Comparison of ENCODE assay signal across 13 cellular contexts in genomic region chr17:46195939-46196338, GRCh38. TPM values are rescaled to one million over a fixed set of nuclear protein-coding genes. Genes with fewer than 3 reads are reported as not detected.
A peak's percentile ranks its signal among the peaks of the same experiment; 100 is the strongest.
DNase-seq lines count a peak whose midpoint lies in the region; ATAC-seq, FAIRE-seq and TF ChIP-seq lines count a peak whose summit lies in the region.
"Had no signal": no experiment of that assay in that cellular context is flagged by ENCODE, and none has a peak within 500 bp of the region (broad histone marks: within the 10 kb centered on the region; RNA-seq: fewer than 3 reads in every experiment).

No MANE protein-coding gene starts in this region.

- no TSS peak for BruUV-seq in HepG2 (replicated peaks; lab: Mats Ljungman, UMichigan)

- DNase-seq in HepG2 (ENCODE audit: low spot score): no peak
- no peak for DNase-seq in right lobe of liver
- no peak for DNase-seq in T-helper 17 cell
- no peak for DNase-seq in effector memory CD4-positive, alpha-beta T cell
- no peak for DNase-seq in hepatocyte (ENCODE audit: low spot score)
- DNase-seq in NCI-H510A treated with DMSO at 0.1 percent for 48 hours (lab: John Stamatoyannopoulos, UW): no peak
- no peak for DNase-seq in pons (ENCODE audit: low spot score)
- DNase-seq: activated CD4-positive, alpha-beta T cell treated with anti-CD3 and anti-CD28 coated beads, Interleukin-2, amount 50 U/mL, for 1 hour; erythroblast; GOT3; stimulated activated CD4-positive, alpha-beta T cell treated with anti-CD3 and anti-CD28 coated beads, Interleukin-15, amount 100 ng/mL, for 24 hours; SW 1271 had no signal

- POLR2A ChIA-PET in HepG2 (lab: Yijun Ruan, JAX): no interaction called here

- H3K27ac Mint-ChIP-seq in T-helper 17 cell: peak overlapping the region; percentile 99

- in situ Hi-C loops in HepG2 (cut with HindIII; ENCODE audit: extremely low pct_ligation_motif_present, low pct_unique_long_range_greater_than_20kb): no loop called here

- no peak overlapping the region for H3K4me2 ChIP-seq in HepG2 (ENCODE audit: low read depth, low read length)
- no peak overlapping the region for H3K4me2 ChIP-seq in hepatocyte

- H3K9me3 ChIP-seq in HepG2 (ENCODE audit: low read length) (no peaks in the 10 kb centered on the region), right lobe of liver (no peaks in the 10 kb centered on the region), T-helper 17 cell (ENCODE audit: control insufficient read depth, low read length, poor library complexity, severe bottlenecking) (no peaks in the 10 kb centered on the region), thymus (ENCODE audit: control insufficient read depth) (no peaks in the 10 kb centered on the region), hepatocyte (ENCODE audit: low read depth) (no peaks in the 10 kb centered on the region)
- H3K9me3 ChIP-seq in effector memory CD4-positive, alpha-beta T cell (ENCODE audit: control insufficient read depth, low read length): no peaks in the 10 kb centered on the region

- H2AFZ ChIP-seq in HepG2 (ENCODE audit: low read length) (no peak overlapping the region), hepatocyte (no peak overlapping the region)

- TF ChIP-seq POLR2A in HepG2 (IDR thresholded peaks at IDR 0.05; ENCODE audit: insufficient read depth in 1 of 2, low read depth in 2 of 2, low read length in 2 of 2): no peak
- no peak for TF ChIP-seq POLR2A in right lobe of liver (IDR thresholded peaks at IDR 0.05)

- peaks cover 35% of the 10 kb centered on the region for H3K4me1 ChIP-seq in HepG2 (ENCODE audit: insufficient read depth, low read length)
- peaks cover 0 to 18% (median 0%) of the 10 kb centered on the region in 4 donors for H3K4me1 ChIP-seq in right lobe of liver
- peaks cover 18% of the 10 kb centered on the region for H3K4me1 ChIP-seq in effector memory CD4-positive, alpha-beta T cell (ENCODE audit: control insufficient read depth, insufficient read depth, low read length, poor library complexity, severe bottlenecking)
- H3K4me1 ChIP-seq in thymus (ENCODE audit: control insufficient read depth, insufficient read depth, low read length): peaks cover 21% of the 10 kb centered on the region
- H3K4me1 ChIP-seq in hepatocyte (ENCODE audit: insufficient read depth): peaks cover 10% of the 10 kb centered on the region

- no peaks in the 10 kb centered on the region for H3K9me2 ChIP-seq in hepatocyte (replicated peaks; ENCODE audit: insufficient read depth)

- H3K79me2 ChIP-seq in HepG2 (ENCODE audit: insufficient read depth, low read length): peaks cover 84% of the 10 kb centered on the region
- peaks cover 84% of the 10 kb centered on the region for H3K79me2 ChIP-seq in hepatocyte

- no peak for ATAC-seq in HepG2
- no peak for ATAC-seq in right lobe of liver
- no peak for ATAC-seq in T-helper 17 cell

- no peak for TF ChIP-seq RAD21 in HepG2 (CRISPR knock-in tag; IDR thresholded peaks at IDR 0.05)

- intact Hi-C loops in HepG2 (cut with micrococcal nuclease; ENCODE audit: unreplicated experiment) (loop anchor here (1.0 to 10.0 kb wide), 2 partner anchors 17 to 121 kb away; no protein-coding TSS in a partner anchor), right lobe of liver (cut with DNase I) (loop anchor here in 1 of 2 donors (10.0 kb wide), 1 partner anchor 79 kb away; no protein-coding TSS in a partner anchor)

- H4K20me1 ChIP-seq in HepG2 (ENCODE audit: insufficient read depth, low read length) (peaks cover 17% of the 10 kb centered on the region), hepatocyte (ENCODE audit: insufficient read depth, poor library complexity, severe bottlenecking) (peaks cover 37% of the 10 kb centered on the region)

- no peak for FAIRE-seq in HepG2 (lab: Jason Lieb, UNC)

- TF ChIP-seq CTCF in HepG2 (CRISPR knock-in tag; IDR thresholded peaks at IDR 0.05) (no peak), right lobe of liver (IDR thresholded peaks at IDR 0.05) (no peak), hepatocyte (IDR thresholded peaks at IDR 0.05; ENCODE audit: poor library complexity) (no peak)

- peak overlapping the region; percentile 50 for H3K4me3 Mint-ChIP-seq in T-helper 17 cell

- H3K9ac ChIP-seq in HepG2 (ENCODE audit: insufficient read depth, low read depth, low read length): no peak overlapping the region

- H3K36me3 ChIP-seq in HepG2 (replicated peaks in 1 of 2; ENCODE audit: control insufficient read depth in 1 of 2, insufficient read depth in 2 of 2, low read length in 2 of 2) (0 out of 5 replicates have a peak, but pooled peaks cover 0 to 1% of the 10 kb centered on the region in 2 experiments), right lobe of liver (no peaks in the 10 kb centered on the region), thymus (ENCODE audit: control insufficient read depth, insufficient read depth) (no peaks in the 10 kb centered on the region), hepatocyte (replicated peaks; ENCODE audit: insufficient read depth, low read depth) (no peaks in the 10 kb centered on the region)
- no peaks in the 10 kb centered on the region for H3K36me3 ChIP-seq in effector memory CD4-positive, alpha-beta T cell (ENCODE audit: control insufficient read depth, insufficient read depth, low read length)

- peaks cover 39% of the 10 kb centered on the region for H3K4me1 Mint-ChIP-seq in T-helper 17 cell

- H3K27ac ChIP-seq in HepG2 (ENCODE audit: extremely low read length, insufficient read depth, low read length) (no peak overlapping the region), right lobe of liver (no peak overlapping the region), thymus (ENCODE audit: low read depth) (peak overlapping the region; percentile 46), hepatocyte (no peak overlapping the region)
- H3K27ac ChIP-seq in effector memory CD4-positive, alpha-beta T cell (ENCODE audit: insufficient read depth, low read length, poor library complexity, severe bottlenecking): peak overlapping the region; percentile 93

- 99% methylated on average over 2 of the region's 2 CpGs for WGBS in HepG2 (ENCODE audit: low lambda C conversion rate)
- 80% methylated on average over 1 of the region's 2 CpGs for WGBS in right lobe of liver (ENCODE audit: insufficient coverage, low coverage, low lambda C conversion rate, missing lambda C conversion rate)
- 96% methylated on average over 2 of the region's 2 CpGs for WGBS in thymus
- 92% methylated on average over 2 of the region's 2 CpGs for WGBS in hepatocyte (ENCODE audit: low lambda C conversion rate, missing lambda C conversion rate)

- peaks cover 2% of the 10 kb centered on the region for H3K36me3 Mint-ChIP-seq in T-helper 17 cell (ENCODE audit: low read depth)

- H3K4me3 ChIP-seq in HepG2 (replicated peaks in 1 of 3; ENCODE audit: insufficient read depth in 1 of 3, low read depth in 2 of 3, low read length in 3 of 3) (no peak overlapping the region), right lobe of liver (no peak overlapping the region), thymus (ENCODE audit: low read length) (no peak overlapping the region), hepatocyte (no peak overlapping the region)
- no peak overlapping the region for H3K4me3 ChIP-seq in effector memory CD4-positive, alpha-beta T cell (ENCODE audit: insufficient read depth, low read depth, low read length, poor library complexity, severe bottlenecking)

- H3K27me3 Mint-ChIP-seq in T-helper 17 cell: no peaks in the 10 kb centered on the region

- TF ChIP-seq EP300 in HepG2 (IDR thresholded peaks at IDR 0.05; ENCODE audit: low read depth in 2 of 2, low read length in 2 of 2) (no peak), HepG2 (CRISPR knock-in tag; IDR thresholded peaks at IDR 0.05; ENCODE audit: borderline replicate concordance) (no peak)

- no peaks in the 10 kb centered on the region; a peak in 1 of 5 replicates for H3K27me3 ChIP-seq in HepG2 (ENCODE audit: control insufficient read depth in 1 of 2, insufficient read depth in 2 of 2, low read length in 2 of 2)
- no peaks in the 10 kb centered on the region for H3K27me3 ChIP-seq in right lobe of liver
- H3K27me3 ChIP-seq in effector memory CD4-positive, alpha-beta T cell (replicated peaks; ENCODE audit: control insufficient read depth, insufficient read depth, low read length, poor library complexity, severe bottlenecking): no peaks in the 10 kb centered on the region
- no peaks in the 10 kb centered on the region for H3K27me3 ChIP-seq in thymus (ENCODE audit: control insufficient read depth, insufficient read depth)
- no peaks in the 10 kb centered on the region for H3K27me3 ChIP-seq in hepatocyte

- CTCF ChIA-PET in HepG2 (lab: Yijun Ruan, JAX; ENCODE audit: low intra/inter-chr PET ratio, low total read pairs): interaction anchor here (1.2 to 3.7 kb wide), 2 partner anchors 17 to 192 kb away, joined by 3 to 32 read pairs; no protein-coding TSS in a partner anchor

TF ChIP-seq in HepG2, 621 proteins besides CTCF, POLR2A, EP300 and RAD21:
- peak; percentile 51 for TF ChIP-seq FOSL2 (CRISPR knock-in tag; IDR thresholded peaks at IDR 0.05)
- TF ChIP-seq ZNF33A (CRISPR knock-in tag; IDR thresholded peaks at IDR 0.05; ENCODE audit: borderline replicate concordance): no peak

RNA-seq across cellular contexts. Expression of gene KANSL1, which starts 2.7 kb away (rescaled TPM):
- total RNA-seq in HepG2 (2016; rRNA removed; fragmentation: Illumina TruSeq; extraction: Trizol): 59.6 and 60.9 TPM in 2 replicates
- total RNA-seq in HepG2 (2016; cell fraction: cytosol; rRNA removed; fragmentation: Illumina TruSeq; extraction: Trizol; ENCODE audit: low read depth): 223 and 253 TPM in 2 replicates
- total RNA-seq in HepG2 (2016; cell fraction: insoluble cytoplasmic fraction; rRNA removed; fragmentation: Illumina TruSeq; extraction: Trizol): 54.9 and 58.3 TPM in 2 replicates
- total RNA-seq in HepG2 (2016; cell fraction: membrane; rRNA removed; fragmentation: Illumina TruSeq; extraction: Trizol): 138 and 153 TPM in 2 replicates
- 130 and 145 TPM in 2 replicates for total RNA-seq in HepG2 (2016; cell fraction: nucleus; rRNA removed; fragmentation: Illumina TruSeq; extraction: Trizol)
- polyA plus RNA-seq in HepG2 (2011; rRNA removed): 22.8 and 24.0 TPM in 2 replicates
- polyA plus RNA-seq in HepG2 (2011; cell fraction: cytosol; rRNA removed): 11.2 and 14.3 TPM in 2 replicates
- polyA plus RNA-seq in HepG2 (2011; cell fraction: nucleus; rRNA removed): 69.1 and 88.4 TPM in 2 replicates
- polyA plus RNA-seq in HepG2 (2012): 23.5 and 23.7 TPM in 2 replicates
- 2.0 and 2.7 TPM in 2 replicates for polyA plus RNA-seq in HepG2 (2016; cell fraction: cytosol; fragmentation: Illumina TruSeq; extraction: Trizol; ENCODE audit: low read depth)
- polyA plus RNA-seq in HepG2 (2016; cell fraction: insoluble cytoplasmic fraction; fragmentation: Illumina TruSeq; extraction: Trizol; ENCODE audit: low read depth): 21.5 and 27.8 TPM in 2 replicates
- 5.6 and 6.8 TPM in 2 replicates for polyA plus RNA-seq in HepG2 (2016; cell fraction: membrane; fragmentation: Illumina TruSeq; extraction: Trizol; ENCODE audit: low read depth)
- 94.8 and 102 TPM in 2 replicates for polyA plus RNA-seq in HepG2 (2016; cell fraction: nucleus; fragmentation: Illumina TruSeq; extraction: Trizol; ENCODE audit: insufficient read depth, low read depth)
- 94.4 and 97.7 TPM in 2 replicates for polyA minus RNA-seq in HepG2 (2011; rRNA and poly(A)+ RNA removed; ENCODE audit: low replicate concordance)
- polyA minus RNA-seq in HepG2 (2011; cell fraction: cytosol; rRNA and poly(A)+ RNA removed): 61.5 and 62.2 TPM in 2 replicates
- 272 and 315 TPM in 2 replicates for polyA minus RNA-seq in HepG2 (2011; cell fraction: nucleus; rRNA and poly(A)+ RNA removed)
- 10 to 100 TPM; 23.1 to 29.5 (median 25.9) TPM for total RNA-seq in right lobe of liver
- 100 to 1,000 TPM; 142 to 187 TPM for total RNA-seq in T-helper 17 cell
- polyA plus RNA-seq in thymus: 22.3 TPM
- total RNA-seq in hepatocyte: 68.2 and 84.3 TPM in 2 replicates
- polyA plus RNA-seq in hepatocyte: 32.6 and 37.3 TPM in 2 replicates

Comparison
In these comparisons a context has a peak if more than half of its experiments do, and no peak if none do; other contexts are left out.
1. H3K27ac ChIP-seq: peak in effector memory CD4-positive, alpha-beta T cell (single experiment) and thymus (single experiment); none in HepG2 (single experiment), right lobe of liver (0 of 3) and hepatocyte (single experiment).